2 cellular contexts compared by ENCODE assay signal in the genomic region with DNA sequence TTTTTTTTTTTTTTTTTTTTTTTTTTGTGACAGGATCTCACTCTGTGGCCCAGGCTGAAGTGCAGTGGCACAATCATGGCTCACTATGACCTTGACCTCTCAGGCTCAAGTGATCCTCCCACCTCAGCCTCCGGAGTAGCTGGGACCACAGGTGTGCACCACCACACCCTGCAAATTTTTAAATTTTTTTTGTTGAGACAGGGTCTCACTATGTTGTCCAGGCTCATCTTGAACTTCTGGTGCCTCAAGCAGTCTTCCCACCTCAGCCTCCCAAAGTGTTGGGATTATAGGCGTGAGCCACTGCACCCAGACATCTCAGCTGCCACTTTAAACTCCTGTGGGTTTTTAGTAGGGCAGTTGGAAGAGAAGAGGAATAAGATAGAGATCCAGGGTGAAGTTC.
TF ChIP-seq lines count a peak whose summit lies in the region.

No MANE protein-coding gene starts in this region.

TF ChIP-seq in HEK293, 187 proteins besides CTCF, POLR2A, EP300 and RAD21:
- TF ChIP-seq ZNF121 (tag by site-specific recombination; IDR thresholded peaks at IDR 0.05), result peak; percentile 16; the same call in 1 of the 2 replicates

TF ChIP-seq in WTC11, 78 proteins besides CTCF, POLR2A, EP300 and RAD21:
- TF ChIP-seq ZNF121 (CRISPR knock-in tag; IDR thresholded peaks at IDR 0.05), result peak; percentile 94
